In the genomic region with DNA sequence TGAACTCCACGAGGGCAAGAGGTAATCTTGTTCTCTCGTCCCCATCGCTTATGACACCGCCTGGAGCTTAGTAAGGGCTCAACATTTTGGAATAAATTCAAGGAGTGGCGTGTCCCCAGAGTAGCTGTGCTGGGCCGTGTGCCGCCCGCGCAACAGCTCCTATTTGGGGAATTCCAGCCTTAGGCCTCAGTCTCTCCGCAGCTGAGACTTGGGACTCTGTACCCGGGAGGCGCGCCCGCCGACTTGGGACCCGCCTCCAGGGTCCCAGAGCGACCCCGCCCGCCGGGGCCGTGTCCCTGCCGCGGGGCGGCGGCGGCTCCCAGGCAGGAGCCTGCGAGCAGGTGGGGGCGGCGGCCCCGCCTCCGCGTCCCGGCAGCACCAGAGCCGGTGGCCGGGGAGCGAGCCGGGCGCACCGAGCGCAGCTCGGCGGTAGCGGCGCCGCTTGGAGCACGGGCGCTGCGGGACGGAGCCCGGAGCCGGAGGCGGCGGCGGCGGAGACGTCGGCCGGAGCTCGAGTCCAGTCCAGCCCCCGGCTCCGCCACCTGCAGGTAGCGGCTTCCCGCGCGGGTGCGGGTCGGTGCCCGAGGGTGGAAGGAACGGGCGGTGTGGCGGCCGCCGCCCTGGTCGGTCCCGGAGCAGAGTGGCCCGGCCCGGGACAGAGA, we compare ENCODE assay signal across 8 cellular contexts. TPM values are rescaled to one million over a fixed set of nuclear protein-coding genes. Genes with fewer than 3 reads are reported as not detected.
A peak's percentile ranks its signal among the peaks of the same experiment; 100 is the strongest.
DNase-seq lines count a peak whose midpoint lies in the region; ATAC-seq and TF ChIP-seq lines count a peak whose summit lies in the region.

Gene WIPF3, plus strand, starts transcription at position 378 of the 662 bp plus-strand sequence. CDS start 28,217 bp downstream, outside the sequence.

- intact Hi-C loops in Calu3 (cut with micrococcal nuclease; ENCODE audit: unreplicated experiment) (loop anchor here (2.0 to 5.0 kb wide), 2 partner anchors 59 to 171 kb away; no protein-coding TSS in a partner anchor), aorta (cut with DNase I) (no loop called here)

- H3K36me3 ChIP-seq in endocrine pancreas (ENCODE audit: control insufficient read depth, insufficient read depth, low read length) = no peaks in the 10 kb centered on the region
- H3K36me3 ChIP-seq in mucosa of stomach (ENCODE audit: control insufficient read depth, insufficient read depth, low read length) = no peaks in the 10 kb centered on the region
- no peaks in the 10 kb centered on the region for H3K36me3 ChIP-seq in aorta (ENCODE audit: control insufficient read depth in 1 of 2, insufficient read depth in 2 of 2, low read length in 1 of 2)

- no peaks in the 10 kb centered on the region for H3K27me3 ChIP-seq in endocrine pancreas (ENCODE audit: control insufficient read depth, insufficient read depth, low read length)
- peaks cover 19% of the 10 kb centered on the region for H3K27me3 ChIP-seq in mucosa of stomach (ENCODE audit: control insufficient read depth, insufficient read depth, low read length)
- no peaks in the 10 kb centered on the region for H3K27me3 ChIP-seq in aorta (ENCODE audit: control insufficient read depth in 1 of 2, insufficient read depth in 2 of 2, low read length in 1 of 2)

- CTCF ChIA-PET in Calu3 (lab: Charles Lee) = interaction anchor here (0.6 to 2.0 kb wide), 5 partner anchors 56 to 208 kb away, joined by 3 to 7 read pairs (median 3); no protein-coding TSS in a partner anchor

- TF ChIP-seq CTCF in Calu3 (IDR thresholded peaks at IDR 0.05; ENCODE audit: unreplicated experiment) = no peak

- H3K4me3 ChIP-seq in endocrine pancreas (ENCODE audit: control insufficient read depth, insufficient read depth, low read length) (no peak within 1 kb of the TSS), mucosa of stomach (ENCODE audit: low read length) (peak within 1 kb of the TSS; percentile 62), aorta (ENCODE audit: low read length in 2 of 2) (peak within 1 kb of the TSS; percentile 12 to 95)

- peak within 1 kb of the TSS; percentile 68 for H3K4me3 Mint-ChIP-seq in Calu3 (ENCODE audit: low read depth, unreplicated experiment)

- no peaks in the 10 kb centered on the region for H3K4me1 Mint-ChIP-seq in Calu3 (ENCODE audit: low read depth, unreplicated experiment)

- ATAC-seq in aorta (ENCODE audit: low FRiP score) = peak; percentile 49
- ATAC-seq in HG03280 (IDR thresholded peaks at IDR 0.05; ENCODE audit: unreplicated experiment) = no peak

- no peaks in the 10 kb centered on the region for H3K4me1 ChIP-seq in endocrine pancreas (ENCODE audit: control insufficient read depth, insufficient read depth, low read length)
- peaks cover 22% of the 10 kb centered on the region for H3K4me1 ChIP-seq in mucosa of stomach (ENCODE audit: control insufficient read depth, insufficient read depth, low read length)
- H3K4me1 ChIP-seq in aorta (ENCODE audit: control insufficient read depth in 1 of 2, insufficient read depth in 2 of 2, low read length in 2 of 2) = no peaks in the 10 kb centered on the region

- BruUV-seq in Calu3 (replicated peaks; lab: Mats Ljungman, UMichigan) = no TSS peak

- H3K27me3 Mint-ChIP-seq in Calu3 (ENCODE audit: unreplicated experiment) = peaks cover 58% of the 10 kb centered on the region

- peaks cover 14% of the 10 kb centered on the region for H3K36me3 Mint-ChIP-seq in Calu3 (ENCODE audit: insufficient read depth, unreplicated experiment)

- H3K27ac ChIP-seq in aorta (ENCODE audit: low read depth in 1 of 2, low read length in 2 of 2) = no peak within 1 kb of the TSS

- 3 to 7% methylated on average over 32 to 77 of the region's 77 CpGs for WGBS in aorta, 2 donors

- H3K9me3 Mint-ChIP-seq in Calu3 (ENCODE audit: low read depth, unreplicated experiment) = no peaks in the 10 kb centered on the region

- H3K9ac ChIP-seq in endocrine pancreas (ENCODE audit: control insufficient read depth, insufficient read depth, low read length) (peak within 1 kb of the TSS; percentile 35), mucosa of stomach (ENCODE audit: low read length) (peak within 1 kb of the TSS; percentile 69)

- H3K9me3 ChIP-seq in endocrine pancreas (ENCODE audit: control insufficient read depth, low read length) (no peaks in the 10 kb centered on the region), mucosa of stomach (ENCODE audit: control insufficient read depth, low read length) (no peaks in the 10 kb centered on the region), aorta (ENCODE audit: control insufficient read depth, low read length) (no peaks in the 10 kb centered on the region)

- H3K27ac Mint-ChIP-seq in Calu3 (ENCODE audit: unreplicated experiment) = no peak within 1 kb of the TSS

- DNase-seq in Calu3 (peak; percentile 76), NCI-H1105 (lab: John Stamatoyannopoulos, UW) (peak; percentile 23), aorta (peak; percentile 46 to 77), NCI-H1092 (lab: John Stamatoyannopoulos, UW) (no peak), NCI-H446 treated with DMSO at 0.1 percent for 48 hours (lab: John Stamatoyannopoulos, UW) (no peak)

RNA-seq across cellular contexts. Expression of gene WIPF3, which starts in this region (rescaled TPM):
- total RNA-seq in Calu3 (2022) (4.9 and 6.4 TPM in 2 replicates), aorta (1 to 10 TPM; 2.1 to 2.4 TPM)
- polyA plus RNA-seq in aorta = 1 to 10 TPM; 3.4 to 4.3 TPM

Comparison
In these comparisons a context has a peak if more than half of its experiments do, and no peak if none do; other contexts are left out.
1. DNase-seq: peak in Calu3 (single experiment), NCI-H1105 (single experiment) and aorta (2 of 2); none in NCI-H1092 (single experiment) and NCI-H446 treated with DMSO at 0.1 percent for 48 hours (single experiment).